Comparison of ENCODE assay signal across 1 cellular context in genomic region chr3:123623346-123623880, GRCh38.
TF ChIP-seq lines count a peak whose summit lies in the region.

No MANE protein-coding gene starts in this region.

TF ChIP-seq in IMR-90, 13 proteins besides CTCF, POLR2A, EP300 and RAD21:
- TF ChIP-seq SMC3 (IDR thresholded peaks at IDR 0.05; ENCODE audit: low read depth, low read length) (no peak), MXI1 (IDR thresholded peaks at IDR 0.05; ENCODE audit: borderline replicate concordance, low read depth, low read length) (no peak), CEBPB (IDR thresholded peaks at IDR 0.05; ENCODE audit: low read depth, low read length) (no peak), FOS (IDR thresholded peaks at IDR 0.05; ENCODE audit: low read depth, low read length) (no peak), NFE2L2 (IDR thresholded peaks at IDR 0.05; ENCODE audit: low read depth, low read length) (no peak), BHLHE40 (IDR thresholded peaks at IDR 0.05; ENCODE audit: low read depth, low read length) (no peak), CHD1 (IDR thresholded peaks at IDR 0.05; ENCODE audit: low read depth, low read length) (no peak), MAZ (IDR thresholded peaks at IDR 0.05; ENCODE audit: borderline replicate concordance, low read depth, low read length) (no peak), MAFK (IDR thresholded peaks at IDR 0.05; ENCODE audit: low read depth, low read length) (no peak), RCOR1 (IDR thresholded peaks at IDR 0.05; ENCODE audit: insufficient replicate concordance, low read length) (no peak), RFX5 (IDR thresholded peaks at IDR 0.05; ENCODE audit: low read depth, low read length) (no peak)
- TF ChIP-seq, protein P1, sequence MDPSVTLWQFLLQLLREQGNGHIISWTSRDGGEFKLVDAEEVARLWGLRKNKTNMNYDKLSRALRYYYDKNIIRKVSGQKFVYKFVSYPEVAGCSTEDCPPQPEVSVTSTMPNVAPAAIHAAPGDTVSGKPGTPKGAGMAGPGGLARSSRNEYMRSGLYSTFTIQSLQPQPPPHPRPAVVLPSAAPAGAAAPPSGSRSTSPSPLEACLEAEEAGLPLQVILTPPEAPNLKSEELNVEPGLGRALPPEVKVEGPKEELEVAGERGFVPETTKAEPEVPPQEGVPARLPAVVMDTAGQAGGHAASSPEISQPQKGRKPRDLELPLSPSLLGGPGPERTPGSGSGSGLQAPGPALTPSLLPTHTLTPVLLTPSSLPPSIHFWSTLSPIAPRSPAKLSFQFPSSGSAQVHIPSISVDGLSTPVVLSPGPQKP (IDR thresholded peaks at IDR 0.05; ENCODE audit: borderline replicate concordance, low read depth, low read length) = no peak
- TF ChIP-seq, protein P2, sequence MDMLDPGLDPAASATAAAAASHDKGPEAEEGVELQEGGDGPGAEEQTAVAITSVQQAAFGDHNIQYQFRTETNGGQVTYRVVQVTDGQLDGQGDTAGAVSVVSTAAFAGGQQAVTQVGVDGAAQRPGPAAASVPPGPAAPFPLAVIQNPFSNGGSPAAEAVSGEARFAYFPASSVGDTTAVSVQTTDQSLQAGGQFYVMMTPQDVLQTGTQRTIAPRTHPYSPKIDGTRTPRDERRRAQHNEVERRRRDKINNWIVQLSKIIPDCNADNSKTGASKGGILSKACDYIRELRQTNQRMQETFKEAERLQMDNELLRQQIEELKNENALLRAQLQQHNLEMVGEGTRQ (IDR thresholded peaks at IDR 0.05; ENCODE audit: low read depth, low read length) = no peak
